ENCODE assay signal across 11 cellular contexts in the genomic region with DNA sequence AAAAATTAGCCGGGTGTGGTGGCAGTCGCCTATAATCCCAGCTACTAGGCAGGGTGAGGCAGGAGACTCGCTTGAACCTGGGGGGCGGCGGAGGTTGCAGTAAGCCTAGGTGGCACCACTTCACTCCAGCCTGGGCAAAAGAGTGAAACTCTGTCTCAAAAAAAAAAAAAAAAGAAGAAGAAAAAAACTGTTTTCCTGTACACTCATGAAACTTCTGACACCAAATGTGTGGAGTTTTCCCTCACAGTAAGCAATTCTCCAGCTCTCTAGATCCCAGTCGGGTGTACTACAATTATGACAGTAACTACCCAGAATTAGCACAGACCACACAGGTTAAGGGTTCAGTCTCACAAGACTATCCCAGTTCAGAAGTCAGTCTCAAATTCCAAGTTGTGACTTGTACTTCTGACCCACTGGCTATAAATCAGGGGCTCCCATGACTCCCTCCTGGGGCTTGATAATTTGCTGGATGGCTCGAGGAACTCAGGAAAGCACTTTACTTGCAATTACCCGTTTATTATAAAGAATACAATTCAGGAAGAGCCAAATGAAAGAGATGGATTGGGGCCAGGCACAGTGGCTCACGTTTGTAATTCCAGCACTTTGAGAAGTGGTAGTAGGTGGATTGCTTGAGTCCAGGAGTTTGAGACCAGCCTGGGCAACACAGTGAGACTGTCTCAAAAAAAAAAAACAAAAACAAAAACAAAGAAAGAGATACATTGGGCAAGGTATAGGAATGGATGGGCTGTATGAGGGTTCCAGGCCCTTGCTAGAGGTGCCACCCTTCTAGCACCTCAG. TPM values are rescaled to one million over a fixed set of nuclear protein-coding genes. Genes with fewer than 3 reads are reported as not detected.
DNase-seq lines count a peak whose midpoint lies in the region; ATAC-seq and TF ChIP-seq lines count a peak whose summit lies in the region.
"Had no signal": no experiment of that assay in that cellular context is flagged by ENCODE, and none has a peak within 500 bp of the region (broad histone marks: within the 10 kb centered on the region; RNA-seq: fewer than 3 reads in every experiment).

No MANE protein-coding gene starts in this region.

- H3K4me3 ChIP-seq in osteoblast (ENCODE audit: insufficient read depth, low read length), result no peak overlapping the region
- H3K4me3 ChIP-seq in H7 (ENCODE audit: insufficient read depth, low read depth, low read length), result no peak overlapping the region
- H3K4me3 ChIP-seq: sigmoid colon, stomach had no signal

- no peak overlapping the region for H3K27ac ChIP-seq in osteoblast (ENCODE audit: low read depth, low read length)
- H3K27ac ChIP-seq: 22Rv1, sigmoid colon had no signal

- no peaks in the 10 kb centered on the region for H3K27me3 Mint-ChIP-seq in central memory CD8-positive, alpha-beta T cell

- H3K79me2 ChIP-seq in osteoblast (ENCODE audit: insufficient read depth, low read length), result no peaks in the 10 kb centered on the region

- H3K4me1 Mint-ChIP-seq in central memory CD8-positive, alpha-beta T cell, result peaks cover 9% of the 10 kb centered on the region

- H3K4me2 ChIP-seq in osteoblast (ENCODE audit: insufficient read depth, low read length), result peak overlapping the region; percentile 58

- no peaks in the 10 kb centered on the region for H3K9me3 Mint-ChIP-seq in central memory CD8-positive, alpha-beta T cell

- peaks cover 8% of the 10 kb centered on the region for H3K4me1 ChIP-seq in osteoblast (ENCODE audit: insufficient read depth, low read length)
- H3K4me1 ChIP-seq: sigmoid colon had no signal

- no peaks in the 10 kb centered on the region for H3K27me3 ChIP-seq in osteoblast (ENCODE audit: insufficient read depth, low read length)
- H3K27me3 ChIP-seq in H7 (ENCODE audit: control insufficient read depth, insufficient read depth, low read length), result no peaks in the 10 kb centered on the region
- H3K27me3 ChIP-seq: sigmoid colon, stomach had no signal

- H3K9me3 ChIP-seq in osteoblast (ENCODE audit: low read depth, low read length), result no peaks in the 10 kb centered on the region
- H3K9me3 ChIP-seq: sigmoid colon, stomach had no signal

- DNase-seq in DMS 273 (lab: John Stamatoyannopoulos, UW; ENCODE audit: unreplicated experiment) (peak; percentile 12), DMS 273 treated with DMSO at 0.1 percent for 48 hours (lab: John Stamatoyannopoulos, UW) (no peak), LHCN-M2 (ENCODE audit: low read depth) (peak; percentile 25), osteoblast (ENCODE audit: insufficient read length, low spot score, missing footprints) (no peak), RKO (ENCODE audit: low spot score) (no peak), H7 (no peak)
- no peak for DNase-seq in central memory CD8-positive, alpha-beta T cell (ENCODE audit: low spot score in 2 of 2)
- DNase-seq: sigmoid colon had no signal

- peak overlapping the region; percentile 59 for H3K27ac Mint-ChIP-seq in central memory CD8-positive, alpha-beta T cell (ENCODE audit: low read depth)

- peaks cover 4% of the 10 kb centered on the region for H3K36me3 Mint-ChIP-seq in central memory CD8-positive, alpha-beta T cell (ENCODE audit: insufficient read depth)

- TF ChIP-seq CTCF in osteoblast (IDR thresholded peaks at IDR 0.05; ENCODE audit: extremely low read depth, low read depth, low read length), result no peak

- H2AFZ ChIP-seq in osteoblast (ENCODE audit: low read length), result peak overlapping the region; percentile 51

- no peak for ATAC-seq in central memory CD8-positive, alpha-beta T cell (replicated peaks; ENCODE audit: extremely low read depth, poor library complexity, severe bottlenecking)
- ATAC-seq in GM19035 (IDR thresholded peaks at IDR 0.05; ENCODE audit: unreplicated experiment), result no peak

- H3K36me3 ChIP-seq in osteoblast (ENCODE audit: insufficient read depth, low read length) (no peaks in the 10 kb centered on the region), H7 (replicated peaks; ENCODE audit: control insufficient read depth, insufficient read depth, low read length) (no peaks in the 10 kb centered on the region)
- H3K36me3 ChIP-seq: sigmoid colon, stomach had no signal

- H3K4me3 Mint-ChIP-seq in central memory CD8-positive, alpha-beta T cell, result no peak overlapping the region

- no peaks in the 10 kb centered on the region for H4K20me1 ChIP-seq in osteoblast (ENCODE audit: insufficient read depth, low read length)

RNA-seq across cellular contexts. Expression of gene ARF6, which starts 12.4 kb away (rescaled TPM):
- total RNA-seq in LHCN-M2 (2014; rRNA removed) (67.7 and 73.2 TPM in 2 replicates), osteoblast (58.6 and 63.9 TPM in 2 replicates)
- 42.5 TPM for polyA plus RNA-seq in LHCN-M2 (2012)
- total RNA-seq in H7 (2014; rRNA removed; shearing (Covaris generic)), result 38.6 and 40.4 TPM in 2 replicates

RNA-seq across cellular contexts. Expression of gene NEMF, which starts 27.9 kb away (rescaled TPM):
- 37.3 and 49.0 TPM in 2 replicates for total RNA-seq in LHCN-M2 (2014; rRNA removed)
- polyA plus RNA-seq in LHCN-M2 (2012), result 14.0 TPM
- total RNA-seq in osteoblast, result 51.3 and 54.3 TPM in 2 replicates
- 35.8 and 40.0 TPM in 2 replicates for total RNA-seq in H7 (2014; rRNA removed; shearing (Covaris generic))

Comparison
In these comparisons a context has a peak if more than half of its experiments do, and no peak if none do; other contexts are left out.
1. DNase-seq: peak in DMS 273 (single experiment) and LHCN-M2 (single experiment); none in DMS 273 treated with DMSO at 0.1 percent for 48 hours (single experiment), central memory CD8-positive, alpha-beta T cell (0 of 2), osteoblast (single experiment), RKO (single experiment) and H7 (single experiment).